ENCODE assay signal across 39 cellular contexts in genomic region chr6:11964101-11964500, GRCh38.
"Had no signal": no experiment of that assay in that cellular context is flagged by ENCODE, and none has a peak within 500 bp of the region (broad histone marks: within the 10 kb centered on the region; RNA-seq: fewer than 3 reads in every experiment).

No MANE protein-coding gene starts in this region.

- H3K36me3 ChIP-seq: adrenal gland, ascending aorta, brain microvascular endothelial cell, breast epithelium, cardiac muscle cell had no signal

- ATAC-seq: activated naive CD4-positive, alpha-beta T cell treated with anti-CD3 and anti-CD28 coated beads, Interleukin-2, amount 50 U/mL, for 72 hours; activated naive CD8-positive, alpha-beta T cell treated with anti-CD3 and anti-CD28 coated beads, Interleukin-2, amount 50 U/mL, for 24 hours; activated T-cell treated with anti-CD3 and anti-CD28 coated beads, Interleukin-2, amount 50 U/mL, for 4 hours; body of pancreas had no signal

- DNase-seq: activated effector memory CD4-positive, alpha-beta T cell treated with anti-CD3 and anti-CD28 coated beads, Interleukin-2, amount 50 U/mL, for 16 hours; activated effector memory CD4-positive, alpha-beta T cell treated with Interleukin-2 at 50 U/mL for 16 hours; activated gamma-delta T cell; activated gamma-delta T cell treated with Interleukin-2 at 50 U/mL for 16 hours; activated naive CD4-positive, alpha-beta T cell; activated naive CD4-positive, alpha-beta T cell treated with anti-CD3 and anti-CD28 coated beads for 36 hours; activated naive CD4-positive, alpha-beta T cell treated with anti-CD3 and anti-CD28 coated beads, Interleukin-2, amount 10 ng/mL, durations not matched to agents 7 days and 5 days; activated naive CD4-positive, alpha-beta T cell treated with anti-CD3 and anti-CD28 coated beads, Interleukin-2, amount 50 U/mL, for 16 hours; activated naive CD4-positive, alpha-beta T cell treated with Interleukin-2 at 50 U/mL for 16 hours; activated naive CD8-positive, alpha-beta T cell treated with anti-CD3 and anti-CD28 coated beads for 36 hours; activated naive CD8-positive, alpha-beta T cell treated with anti-CD3 and anti-CD28 coated beads, Interleukin-2, amount 10 ng/mL, durations not matched to agents 7 days and 5 days; activated naive CD8-positive, alpha-beta T cell treated with anti-CD3 and anti-CD28 coated beads, Interleukin-2, amount 50 U/mL, for 24 hours; activated T-cell treated with anti-CD3 and anti-CD28 coated beads, Interleukin-2, amount 50 U/mL, for 1 hour; activated T-cell treated with anti-CD3 and anti-CD28 coated beads, Interleukin-2, amount 50 U/mL, for 24 hours; activated T-cell treated with anti-CD3 and anti-CD28 coated beads, Interleukin-2, amount 50 U/mL, for 4 hours; activated T-cell treated with anti-CD3 and anti-CD28 coated beads, Interleukin-2, amount 50 U/mL, for 48 hours; adrenal gland; amniotic stem cell; amygdala; anterior cingulate cortex; aorta; body of pancreas; brain microvascular endothelial cell; caudate nucleus; central memory CD4-positive, alpha-beta T cell; cerebellar nuclear complex had no signal

- H3K9me3 Mint-ChIP-seq: activated naive CD4-positive, alpha-beta T cell treated with anti-CD3 and anti-CD28 coated beads for 36 hours; activated naive CD4-positive, alpha-beta T cell treated with anti-CD3 and anti-CD28 coated beads, Interleukin-2, amount 10 ng/mL, durations not matched to agents 7 days and 5 days; activated naive CD4-positive, alpha-beta T cell treated with anti-CD3 and anti-CD28 coated beads, Interleukin-2, amount 50 U/mL, for 24 hours; activated naive CD8-positive, alpha-beta T cell treated with anti-CD3 and anti-CD28 coated beads for 36 hours; activated naive CD8-positive, alpha-beta T cell treated with anti-CD3 and anti-CD28 coated beads, Interleukin-2, amount 50 U/mL, for 24 hours; activated T-cell treated with anti-CD3 and anti-CD28 coated beads, Interleukin-2, amount 50 U/mL, for 24 hours; activated T-cell treated with anti-CD3 and anti-CD28 coated beads, Interleukin-2, amount 50 U/mL, for 4 hours; activated T-helper 1 cell treated with anti-CD3 and anti-CD28 coated beads, Interleukin-12 subunit alpha, Interleukin-12 subunit beta, Interleukin-2, Interleukin-4 antibody, amounts not matched to agents 30 ng/mL and 10 ng/mL and 1 ng/mL, durations not matched to agents 14 hours and 24 hours and 36 hours; activated T-helper 2 cell treated with anti-CD3 and anti-CD28 coated beads, Interferon-gamma antibody, Interleukin-2, Interleukin-4, amounts not matched to agents 10 μg/mL and 5 μg/mL and 100 μg/mL, durations not matched to agents 14 hours and 24 hours and 36 hours; brain; central memory CD8-positive, alpha-beta T cell had no signal

- H3K27ac ChIP-seq: adrenal gland, ascending aorta, body of pancreas, brain microvascular endothelial cell, breast epithelium, cardiac muscle cell had no signal

- H3K4me1 Mint-ChIP-seq: activated naive CD4-positive, alpha-beta T cell treated with anti-CD3 and anti-CD28 coated beads, Interleukin-2, amount 10 ng/mL, durations not matched to agents 7 days and 5 days; activated naive CD8-positive, alpha-beta T cell treated with anti-CD3 and anti-CD28 coated beads for 36 hours; central memory CD8-positive, alpha-beta T cell had no signal

- H3K4me1 ChIP-seq: ascending aorta, body of pancreas, breast epithelium had no signal

- H3K36me3 Mint-ChIP-seq: activated naive CD4-positive, alpha-beta T cell treated with anti-CD3 and anti-CD28 coated beads, Interleukin-2, amount 10 ng/mL, durations not matched to agents 7 days and 5 days; activated naive CD4-positive, alpha-beta T cell treated with anti-CD3 and anti-CD28 coated beads, Interleukin-2, amount 50 U/mL, for 24 hours; activated naive CD4-positive, alpha-beta T cell treated with anti-CD3 and anti-CD28 coated beads, Interleukin-2, amount 50 U/mL, for 72 hours; activated naive CD8-positive, alpha-beta T cell; activated naive CD8-positive, alpha-beta T cell treated with anti-CD3 and anti-CD28 coated beads for 36 hours; activated naive CD8-positive, alpha-beta T cell treated with anti-CD3 and anti-CD28 coated beads, Interleukin-2, amount 10 ng/mL, durations not matched to agents 7 days and 5 days; brain had no signal

- H3K4me3 Mint-ChIP-seq: activated naive CD4-positive, alpha-beta T cell treated with anti-CD3 and anti-CD28 coated beads for 36 hours; activated naive CD4-positive, alpha-beta T cell treated with anti-CD3 and anti-CD28 coated beads, Interleukin-2, amount 10 ng/mL, durations not matched to agents 7 days and 5 days; activated naive CD4-positive, alpha-beta T cell treated with anti-CD3 and anti-CD28 coated beads, Interleukin-2, amount 50 U/mL, for 24 hours; activated naive CD8-positive, alpha-beta T cell; activated naive CD8-positive, alpha-beta T cell treated with anti-CD3 and anti-CD28 coated beads for 36 hours; activated naive CD8-positive, alpha-beta T cell treated with anti-CD3 and anti-CD28 coated beads, Interleukin-2, amount 10 ng/mL, durations not matched to agents 7 days and 5 days; activated naive CD8-positive, alpha-beta T cell treated with anti-CD3 and anti-CD28 coated beads, Interleukin-2, amount 50 U/mL, for 24 hours; activated T-cell treated with anti-CD3 and anti-CD28 coated beads, Interleukin-2, amount 50 U/mL, for 24 hours; activated T-cell treated with anti-CD3 and anti-CD28 coated beads, Interleukin-2, amount 50 U/mL, for 4 hours; activated T-helper 1 cell treated with anti-CD3 and anti-CD28 coated beads, Interleukin-12 subunit alpha, Interleukin-12 subunit beta, Interleukin-2, Interleukin-4 antibody, amounts not matched to agents 30 ng/mL and 10 ng/mL and 1 ng/mL, durations not matched to agents 14 hours and 24 hours and 36 hours; brain; central memory CD8-positive, alpha-beta T cell had no signal

- FAIRE-seq: astrocyte, bronchial epithelial cell, colon had no signal

- H3K4me3 ChIP-seq: adrenal gland, ascending aorta, body of pancreas, breast epithelium, cardiac muscle cell had no signal

- H3K27me3 Mint-ChIP-seq: activated naive CD4-positive, alpha-beta T cell treated with anti-CD3 and anti-CD28 coated beads, Interleukin-2, amount 50 U/mL, for 24 hours; activated naive CD8-positive, alpha-beta T cell; activated naive CD8-positive, alpha-beta T cell treated with anti-CD3 and anti-CD28 coated beads for 36 hours; activated naive CD8-positive, alpha-beta T cell treated with anti-CD3 and anti-CD28 coated beads, Interleukin-2, amount 10 ng/mL, durations not matched to agents 7 days and 5 days; activated naive CD8-positive, alpha-beta T cell treated with anti-CD3 and anti-CD28 coated beads, Interleukin-2, amount 50 U/mL, for 24 hours; activated T-cell treated with anti-CD3 and anti-CD28 coated beads, Interleukin-2, amount 50 U/mL, for 24 hours; central memory CD8-positive, alpha-beta T cell had no signal

- H3K27ac Mint-ChIP-seq: activated naive CD4-positive, alpha-beta T cell treated with anti-CD3 and anti-CD28 coated beads for 36 hours; activated naive CD4-positive, alpha-beta T cell treated with anti-CD3 and anti-CD28 coated beads, Interleukin-2, amount 10 ng/mL, durations not matched to agents 7 days and 5 days; activated naive CD4-positive, alpha-beta T cell treated with anti-CD3 and anti-CD28 coated beads, Interleukin-2, amount 50 U/mL, for 24 hours; activated naive CD4-positive, alpha-beta T cell treated with anti-CD3 and anti-CD28 coated beads, Interleukin-2, amount 50 U/mL, for 72 hours; activated naive CD8-positive, alpha-beta T cell; activated naive CD8-positive, alpha-beta T cell treated with anti-CD3 and anti-CD28 coated beads for 36 hours; activated naive CD8-positive, alpha-beta T cell treated with anti-CD3 and anti-CD28 coated beads, Interleukin-2, amount 10 ng/mL, durations not matched to agents 7 days and 5 days; activated naive CD8-positive, alpha-beta T cell treated with anti-CD3 and anti-CD28 coated beads, Interleukin-2, amount 50 U/mL, for 24 hours; activated T-cell treated with anti-CD3 and anti-CD28 coated beads, Interleukin-2, amount 50 U/mL, for 24 hours; activated T-helper 1 cell treated with anti-CD3 and anti-CD28 coated beads, Interleukin-12 subunit alpha, Interleukin-12 subunit beta, Interleukin-2, Interleukin-4 antibody, amounts not matched to agents 30 ng/mL and 10 ng/mL and 1 ng/mL, durations not matched to agents 14 hours and 24 hours and 36 hours; activated T-helper 2 cell treated with anti-CD3 and anti-CD28 coated beads, Interferon-gamma antibody, Interleukin-2, Interleukin-4, amounts not matched to agents 10 μg/mL and 5 μg/mL and 100 μg/mL, durations not matched to agents 14 hours and 24 hours and 36 hours; brain had no signal

- H3K9me3 ChIP-seq: adrenal gland, ascending aorta, body of pancreas, breast epithelium had no signal

- H3K27me3 ChIP-seq: adrenal gland, ascending aorta, body of pancreas, brain microvascular endothelial cell, breast epithelium, cardiac muscle cell had no signal
